ENCODE assay signal across 8 cellular contexts in the genomic region with DNA sequence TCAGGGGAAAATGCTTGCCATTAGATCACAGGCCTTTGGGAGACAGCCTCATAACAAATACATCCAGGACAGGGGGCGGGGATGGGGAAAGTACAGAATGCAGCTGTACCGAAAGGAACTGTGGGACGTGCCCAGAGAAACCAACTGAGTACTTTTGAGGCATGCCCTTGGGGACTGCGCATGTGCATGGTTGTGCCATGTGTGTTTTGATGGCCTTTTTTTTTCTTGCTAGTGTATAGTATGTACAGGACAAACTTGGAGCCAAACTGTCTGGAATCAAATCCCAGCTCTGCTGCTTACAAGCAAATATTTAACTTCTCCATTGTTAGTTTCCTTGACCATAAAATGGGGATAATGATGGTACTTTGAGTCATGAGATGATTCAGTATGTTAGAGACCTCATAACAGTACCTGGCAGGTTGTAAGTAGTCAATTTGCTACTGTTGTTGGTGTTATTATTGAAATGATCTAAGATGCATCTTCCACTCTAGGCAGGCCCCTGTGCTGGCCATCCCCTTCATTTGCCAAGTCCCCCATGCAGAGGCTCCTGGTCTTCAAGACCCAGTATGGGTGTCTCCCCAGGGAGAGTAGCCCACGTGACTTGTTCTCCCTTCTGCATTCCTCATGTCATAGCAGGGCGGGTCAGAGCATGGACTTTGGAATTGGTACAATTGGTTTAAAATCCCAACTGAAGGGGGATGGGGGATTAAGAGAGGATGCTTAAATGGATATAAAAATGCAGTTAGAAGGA.
A peak's percentile ranks its signal among the peaks of the same experiment; 100 is the strongest.
DNase-seq lines count a peak whose midpoint lies in the region; TF ChIP-seq lines count a peak whose summit lies in the region.
"Had no signal": no experiment of that assay in that cellular context is flagged by ENCODE, and none has a peak within 500 bp of the region (broad histone marks: within the 10 kb centered on the region; RNA-seq: fewer than 3 reads in every experiment).

No MANE protein-coding gene starts in this region.

- in situ Hi-C loops in Caki2 (cut with HindIII; ENCODE audit: low pct_unique_long_range_greater_than_20kb, low sequenced_read_pairs): no loop called here

- 50 to 52% methylated on average over 6 of the region's 6 CpGs for WGBS in lower leg skin, 2 donors
- 75 to 85% (median 82%) methylated on average over 6 of the region's 6 CpGs for WGBS in adrenal gland, 4 donors

- no peak overlapping the region for H3K27ac ChIP-seq in adrenal gland

- H3K4me1 ChIP-seq in adrenal gland (replicated peaks in 1 of 2): peaks cover 5 to 41% of the 10 kb centered on the region in 2 donors

- intact Hi-C loops in lower leg skin (cut with DNase I; ENCODE audit: low total_unique reads) (no loop called here), adrenal gland (cut with DNase I) (no loop called here)

- no peaks in the 10 kb centered on the region for H3K9me3 ChIP-seq in adrenal gland (replicated peaks in 1 of 3)

- DNase-seq in Caki2 (ENCODE audit: low read depth): peak; percentile 99
- peak; percentile 43 for DNase-seq in HuH-7.5 (ENCODE audit: low spot score)
- peak; percentile 64 for DNase-seq in astrocyte of the hippocampus (ENCODE audit: low read depth, low spot score)
- no peak for DNase-seq in lower leg skin (ENCODE audit: low spot score in 2 of 2)
- DNase-seq in adrenal gland: no peak
- no peak for DNase-seq in dedifferentiated amniotic fluid mesenchymal stem cell (ENCODE audit: extremely low spot score)

- no peaks in the 10 kb centered on the region for H3K27me3 Mint-ChIP-seq in nephron (ENCODE audit: low read depth)

- no peaks in the 10 kb centered on the region for H3K9me3 Mint-ChIP-seq in nephron

- no peaks in the 10 kb centered on the region for H3K36me3 ChIP-seq in adrenal gland (replicated peaks in 1 of 2)

- TF ChIP-seq CTCF in nephron (IDR thresholded peaks at IDR 0.05; ENCODE audit: unreplicated experiment in 3 of 3) (no peak), lower leg skin (IDR thresholded peaks at IDR 0.05) (no peak), adrenal gland (IDR thresholded peaks at IDR 0.05) (no peak)

- no peak for TF ChIP-seq POLR2A in lower leg skin (IDR thresholded peaks at IDR 0.05)
- TF ChIP-seq POLR2A in adrenal gland (IDR thresholded peaks at IDR 0.05): no peak

- H3K36me3 Mint-ChIP-seq in nephron (ENCODE audit: low read depth): peaks cover 47% of the 10 kb centered on the region

- H3K4me3 ChIP-seq in lower leg skin (ENCODE audit: low read depth, poor library complexity, severe bottlenecking) (no peak overlapping the region), adrenal gland (no peak overlapping the region)
- H3K4me3 ChIP-seq: K562 had no signal

- H3K27me3 ChIP-seq in adrenal gland: no peaks in the 10 kb centered on the region

- peaks cover 52% of the 10 kb centered on the region for H3K4me1 Mint-ChIP-seq in nephron

- peak overlapping the region in 2 of 3 experiments; percentile 1 to 14 for H3K27ac Mint-ChIP-seq in nephron

- no peak overlapping the region for H3K4me3 Mint-ChIP-seq in nephron

Comparison
In these comparisons a context has a peak if more than half of its experiments do, and no peak if none do; other contexts are left out.
1. DNase-seq: peak in Caki2 (single experiment), HuH-7.5 (single experiment) and astrocyte of the hippocampus (single experiment); none in lower leg skin (0 of 2), adrenal gland (0 of 7) and dedifferentiated amniotic fluid mesenchymal stem cell (single experiment).